Comparison of ENCODE assay signal across 8 cellular contexts in genomic region chr4:177441803-177442622, GRCh38. TPM values are rescaled to one million over a fixed set of nuclear protein-coding genes. Genes with fewer than 3 reads are reported as not detected.
DNase-seq lines count a peak whose midpoint lies in the region; ATAC-seq and TF ChIP-seq lines count a peak whose summit lies in the region.

TSS of gene AGA (minus strand) at chr4:177442437. CDS start at chr4:177442375, 62 bp downstream.

- peaks cover 25% of the 10 kb centered on the region for H3K36me3 Mint-ChIP-seq in activated CD4-positive, alpha-beta memory T cell treated with anti-CD3 and anti-CD28 coated beads for 36 hours

- peaks cover 0 to 11% (median 3%) of the 10 kb centered on the region in 4 donors for H3K4me1 ChIP-seq in right lobe of liver

- peaks cover 24% of the 10 kb centered on the region for H3K4me1 Mint-ChIP-seq in activated CD4-positive, alpha-beta memory T cell treated with anti-CD3 and anti-CD28 coated beads for 36 hours (ENCODE audit: low read depth)

- H3K27ac ChIP-seq in dorsolateral prefrontal cortex (peak within 1 kb of the TSS; percentile 84 to 100 (median 97)), right lobe of liver (peak within 1 kb of the TSS; percentile 85 to 93 (median 91))

- WGBS in right lobe of liver (ENCODE audit: insufficient coverage, low coverage, low lambda C conversion rate, missing lambda C conversion rate): 0% methylated on average over 17 of the region's 60 CpGs

- H3K27me3 ChIP-seq in dorsolateral prefrontal cortex: no peaks in the 10 kb centered on the region
- H3K27me3 ChIP-seq in right lobe of liver: no peaks in the 10 kb centered on the region

- peak; percentile 93 for TF ChIP-seq POLR2A in right lobe of liver (IDR thresholded peaks at IDR 0.05)

- peak within 1 kb of the TSS; percentile 90 for H3K4me3 Mint-ChIP-seq in activated CD4-positive, alpha-beta memory T cell treated with anti-CD3 and anti-CD28 coated beads for 36 hours

- H3K4me3 ChIP-seq in dorsolateral prefrontal cortex (peak within 1 kb of the TSS; percentile 51 to 89 (median 77)), right lobe of liver (peak within 1 kb of the TSS; percentile 60 to 73 (median 69))

- intact Hi-C loops in activated CD4-positive, alpha-beta memory T cell treated with anti-CD3 and anti-CD28 coated beads for 36 hours (cut with micrococcal nuclease): loop anchor here (1.0 to 2.0 kb wide), 5 partner anchors 39 to 1247 kb away; partner anchors contain the start of genes NEIL3, SPATA4 and SPCS3
- intact Hi-C loops in dorsolateral prefrontal cortex (cut with DNase I): loop anchor here (5.0 to 10.0 kb wide), 2 partner anchors 87 to 95 kb away; no protein-coding TSS in a partner anchor
- intact Hi-C loops in right lobe of liver (cut with DNase I): no loop called here

- no peaks in the 10 kb centered on the region for H3K9me3 ChIP-seq in right lobe of liver

- no peaks in the 10 kb centered on the region for H3K27me3 Mint-ChIP-seq in activated CD4-positive, alpha-beta memory T cell treated with anti-CD3 and anti-CD28 coated beads for 36 hours

- TF ChIP-seq CTCF in dorsolateral prefrontal cortex (IDR thresholded peaks at IDR 0.05 in 54 of 56, conservative IDR thresholded peaks at IDR 0.05 in 2 of 56; ENCODE audit: low read depth in 1 of 56, partially characterized antibody in 56 of 56) (peak in 30 of 56 donors; percentile 4 to 51 (median 25)), right lobe of liver (IDR thresholded peaks at IDR 0.05) (no peak)

- ATAC-seq in GM19328 (IDR thresholded peaks at IDR 0.05; ENCODE audit: unreplicated experiment) (peak; percentile 85), HG03520 (IDR thresholded peaks at IDR 0.05; ENCODE audit: unreplicated experiment) (peak; percentile 81), right lobe of liver (peak; percentile 96 to 98 (median 98))

- no peaks in the 10 kb centered on the region for H3K9me3 Mint-ChIP-seq in activated CD4-positive, alpha-beta memory T cell treated with anti-CD3 and anti-CD28 coated beads for 36 hours

- peak; percentile 41 to 96 (median 92) for DNase-seq in C1 segment of cervical spinal cord (lab: John Stamatoyannopoulos, UW)
- DNase-seq in NCI-H82 (lab: John Stamatoyannopoulos, UW): peak; percentile 94
- DNase-seq in activated CD4-positive, alpha-beta memory T cell treated with anti-CD3 and anti-CD28 coated beads for 36 hours: peak; percentile 97
- DNase-seq in dorsolateral prefrontal cortex: peak; percentile 89 to 97 (median 95)
- peak; percentile 98 for DNase-seq in right lobe of liver
- peak; percentile 95 to 96 for DNase-seq in stimulated activated CD4-positive, alpha-beta T cell treated with anti-CD3 and anti-CD28 coated beads, Interleukin-4, amount 100 ng/mL, for 4 hours

- peak within 1 kb of the TSS; percentile 97 for H3K27ac Mint-ChIP-seq in activated CD4-positive, alpha-beta memory T cell treated with anti-CD3 and anti-CD28 coated beads for 36 hours

- peaks cover 0 to 16% (median 0%) of the 10 kb centered on the region in 4 donors for H3K36me3 ChIP-seq in right lobe of liver

- CTCF ChIA-PET in activated CD4-positive, alpha-beta memory T cell treated with anti-CD3 and anti-CD28 coated beads for 36 hours (lab: Charles Lee): interaction anchor here (0.6 to 2.7 kb wide), 2 partner anchors 192 to 1166 kb away, joined by 3 to 7 read pairs; no protein-coding TSS in a partner anchor

- POLR2A ChIA-PET in activated CD4-positive, alpha-beta memory T cell treated with anti-CD3 and anti-CD28 coated beads for 36 hours (lab: Charles Lee): interaction anchor here (0.5 to 3.0 kb wide), 8 partner anchors 9 to 1247 kb away, joined by 3 to 22 read pairs (median 3); partner anchors contain the start of genes NEIL3 and SPATA4

RNA-seq across cellular contexts. Expression of gene AGA, which starts in this region (rescaled TPM):
- 10 to 100 TPM; 22.1 to 22.5 TPM for total RNA-seq in activated CD4-positive, alpha-beta memory T cell treated with anti-CD3 and anti-CD28 coated beads for 36 hours
- total RNA-seq in dorsolateral prefrontal cortex (10 to 100 TPM in 83 of 120 experiments, 1 to 10 TPM in 37; 4.0 to 28.5 (median 12.0) TPM), right lobe of liver (10 to 100 TPM; 15.9 to 26.8 (median 21.5) TPM)

Comparison
In these comparisons a context has a peak if more than half of its experiments do, and no peak if none do; other contexts are left out.
1. Peak in every context shown above with its lines: DNase-seq, ATAC-seq, H3K4me3 ChIP-seq and H3K27ac ChIP-seq.
2. CTCF ChIP-seq: peak in dorsolateral prefrontal cortex (30 of 56); none in right lobe of liver (0 of 4).
3. intact Hi-C loops: an anchor here in activated CD4-positive, alpha-beta memory T cell treated with anti-CD3 and anti-CD28 coated beads for 36 hours (1.0 to 2.0 kb wide) and dorsolateral prefrontal cortex (5.0 to 10.0 kb wide); none called in right lobe of liver.